Comparison of ENCODE assay signal across 12 cellular contexts in the genomic region with DNA sequence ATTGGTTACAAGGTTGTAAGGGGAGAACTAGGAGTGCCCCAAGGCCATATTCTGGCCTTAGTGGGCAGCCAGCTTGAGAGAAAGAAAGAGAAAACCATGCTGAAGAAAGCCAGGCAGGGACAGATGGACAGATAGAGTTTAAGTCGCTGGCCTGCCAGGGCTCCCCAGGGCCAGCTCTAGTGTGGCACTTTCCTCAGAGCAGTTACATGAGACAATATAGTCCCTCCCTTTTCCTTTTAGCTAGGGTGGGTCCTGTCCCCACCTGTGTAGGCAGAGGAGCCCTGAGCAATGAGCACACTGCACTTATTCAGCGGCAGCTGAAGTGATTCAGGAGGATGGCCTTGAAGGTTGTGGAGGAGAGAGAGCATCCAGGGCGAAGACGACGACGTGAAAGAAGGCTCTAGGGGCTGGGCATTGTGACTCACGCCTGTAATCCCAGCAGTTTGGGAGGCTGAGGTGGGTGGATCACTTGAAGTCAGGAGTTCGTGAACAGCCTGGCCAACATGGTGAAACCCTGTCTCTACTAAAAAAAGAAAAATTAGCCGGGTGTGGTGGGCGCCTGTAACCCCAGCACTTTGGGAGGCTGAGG.
A peak's percentile ranks its signal among the peaks of the same experiment; 100 is the strongest.
DNase-seq lines count a peak whose midpoint lies in the region; TF ChIP-seq lines count a peak whose summit lies in the region.
"Had no signal": no experiment of that assay in that cellular context is flagged by ENCODE, and none has a peak within 500 bp of the region (broad histone marks: within the 10 kb centered on the region; RNA-seq: fewer than 3 reads in every experiment).

No MANE protein-coding gene starts in this region.

- no peak for TF ChIP-seq EP300 in ovary (IDR thresholded peaks at IDR 0.05)

- intact Hi-C loops in ovary (cut with DNase I): no loop called here

- WGBS in esophagus, 2 donors: 62 to 67% methylated on average over 10 of the region's 10 CpGs
- WGBS in ovary, 3 donors: 31 to 46% (median 32%) methylated on average over 10 of the region's 10 CpGs

- TF ChIP-seq CTCF in ovary (IDR thresholded peaks at IDR 0.05): no peak

- peaks cover 2 to 13% of the 10 kb centered on the region in 2 donors for H3K4me1 ChIP-seq in esophagus (ENCODE audit: control insufficient read depth in 2 of 2, insufficient read depth in 2 of 2, low read length in 1 of 2)
- peaks cover 6% of the 10 kb centered on the region for H3K4me1 ChIP-seq in ovary (ENCODE audit: insufficient read depth)
- H3K4me1 ChIP-seq in effector memory CD4-positive, alpha-beta T cell (ENCODE audit: control insufficient read depth, insufficient read depth, low read length, poor library complexity, severe bottlenecking): no peaks in the 10 kb centered on the region
- H3K4me1 ChIP-seq: parathyroid adenoma had no signal

- TF ChIP-seq POLR2A in ovary (IDR thresholded peaks at IDR 0.05): no peak

- H3K9me3 ChIP-seq in esophagus (ENCODE audit: control insufficient read depth in 2 of 2, insufficient read depth in 1 of 2, low read depth in 1 of 2, low read length in 1 of 2) (no peaks in the 10 kb centered on the region), ovary (no peaks in the 10 kb centered on the region)
- H3K9me3 ChIP-seq in effector memory CD4-positive, alpha-beta T cell (ENCODE audit: control insufficient read depth, low read length): no peaks in the 10 kb centered on the region

- H3K4me3 ChIP-seq in esophagus (ENCODE audit: low read depth in 1 of 2, low read length in 2 of 2): no peak overlapping the region
- no peak overlapping the region for H3K4me3 ChIP-seq in ovary
- H3K4me3 ChIP-seq in effector memory CD4-positive, alpha-beta T cell (ENCODE audit: insufficient read depth, low read depth, low read length, poor library complexity, severe bottlenecking): no peak overlapping the region

- H3K27me3 ChIP-seq in esophagus (ENCODE audit: control insufficient read depth in 1 of 2, insufficient read depth in 2 of 2, low read length in 2 of 2) (no peaks in the 10 kb centered on the region), ovary (no peaks in the 10 kb centered on the region)
- H3K27me3 ChIP-seq in effector memory CD4-positive, alpha-beta T cell (replicated peaks; ENCODE audit: control insufficient read depth, insufficient read depth, low read length, poor library complexity, severe bottlenecking): no peaks in the 10 kb centered on the region

- DNase-seq in Daoy (ENCODE audit: low read depth) (peak; percentile 79), NCI-H226 (peak; percentile 65), ovary (peak; percentile 45 to 66 (median 51)), NCI-H82 treated with DMSO at 0.1 percent for 48 hours (lab: John Stamatoyannopoulos, UW; ENCODE audit: unreplicated experiment) (no peak), 8988T (no peak)
- no peak for DNase-seq in effector memory CD4-positive, alpha-beta T cell
- no peak for DNase-seq in activated effector memory CD4-positive, alpha-beta T cell treated with Interleukin-2 at 50 U/mL for 16 hours
- DNase-seq: activated CD8-positive, alpha-beta memory T cell treated with anti-CD3 and anti-CD28 coated beads, Interleukin-2, amount 50 U/mL, for 4 hours; DMS153; NK-92 treated with Interleukin-12 subunit alpha and Interleukin-12 subunit beta, amount 100 ng/mL, for 24 hours had no signal

- no peaks in the 10 kb centered on the region for H3K36me3 ChIP-seq in esophagus (ENCODE audit: control insufficient read depth in 2 of 2, insufficient read depth in 2 of 2, low read length in 1 of 2)
- no peaks in the 10 kb centered on the region for H3K36me3 ChIP-seq in ovary
- no peaks in the 10 kb centered on the region for H3K36me3 ChIP-seq in effector memory CD4-positive, alpha-beta T cell (ENCODE audit: control insufficient read depth, insufficient read depth, low read length)

- H3K27ac ChIP-seq in esophagus (ENCODE audit: low read depth in 2 of 2, low read length in 1 of 2) (peak overlapping the region; percentile 85 to 90), ovary (no peak overlapping the region)
- H3K27ac ChIP-seq in effector memory CD4-positive, alpha-beta T cell (ENCODE audit: insufficient read depth, low read length, poor library complexity, severe bottlenecking): no peak overlapping the region
- H3K27ac ChIP-seq: parathyroid adenoma had no signal

Comparison
In these comparisons a context has a peak if more than half of its experiments do, and no peak if none do; other contexts are left out.
1. DNase-seq: peak in Daoy (single experiment), NCI-H226 (single experiment) and ovary (5 of 5); none in effector memory CD4-positive, alpha-beta T cell (0 of 3), activated effector memory CD4-positive, alpha-beta T cell treated with Interleukin-2 at 50 U/mL for 16 hours (single experiment), NCI-H82 treated with DMSO at 0.1 percent for 48 hours (single experiment) and 8988T (single experiment).
2. H3K27ac ChIP-seq: peak in esophagus (2 of 2); none in ovary (0 of 2) and effector memory CD4-positive, alpha-beta T cell (single experiment).